In genomic region chr11:95025594-95025993, GRCh38 we compare ENCODE assay signal across 20 cellular contexts. TPM values are rescaled to one million over a fixed set of nuclear protein-coding genes. Genes with fewer than 3 reads are reported as not detected.
"Had no signal": no experiment of that assay in that cellular context is flagged by ENCODE, and none has a peak within 500 bp of the region (broad histone marks: within the 10 kb centered on the region; RNA-seq: fewer than 3 reads in every experiment).

No MANE protein-coding gene starts in this region.

RNA-seq across cellular contexts. Expression of gene KDM4E, which starts 0.5 kb away (rescaled TPM):
- total RNA-seq: activated naive CD4-positive, alpha-beta T cell treated with anti-CD3 and anti-CD28 coated beads for 36 hours; activated naive CD8-positive, alpha-beta T cell treated with anti-CD3 and anti-CD28 coated beads for 36 hours; activated naive CD8-positive, alpha-beta T cell treated with anti-CD3 and anti-CD28 coated beads, Interleukin-2, amount 10 ng/mL, durations not matched to agents 7 days and 5 days; activated T-cell treated with anti-CD3 and anti-CD28 coated beads, Interleukin-2, amount 50 U/mL, for 4 hours; activated T-cell treated with anti-CD3 and anti-CD28 coated beads, Interleukin-2, amount 50 U/mL, for 72 hours; activated T-helper 1 cell treated with anti-CD3 and anti-CD28 coated beads, Interleukin-12 subunit alpha, Interleukin-12 subunit beta, Interleukin-2, Interleukin-4 antibody, amounts not matched to agents 30 ng/mL and 10 ng/mL and 1 ng/mL, durations not matched to agents 14 hours and 24 hours and 36 hours; activated T-helper 17 cell treated with anti-CD3 and anti-CD28 coated beads, Interleukin-2, amount 50 U/mL, for 72 hours; activated T-helper 2 cell treated with anti-CD3 and anti-CD28 coated beads, Interferon-gamma antibody, Interleukin-2, Interleukin-4, amounts not matched to agents 10 μg/mL and 5 μg/mL and 100 μg/mL, durations not matched to agents 14 hours and 24 hours and 36 hours; adrenal gland; aorta; ascending aorta; body of pancreas; breast epithelium; cardiac muscle cell; cardiac septum; cerebellum; chondrocyte had no signal
- polyA plus RNA-seq: adipose tissue, adrenal gland, aorta, cardiac muscle cell had no signal

RNA-seq across cellular contexts. Expression of gene KDM4F, which starts 23.6 kb away (rescaled TPM):
- total RNA-seq: activated naive CD4-positive, alpha-beta T cell treated with anti-CD3 and anti-CD28 coated beads for 36 hours; activated naive CD4-positive, alpha-beta T cell treated with anti-CD3 and anti-CD28 coated beads, Interleukin-2, amount 50 U/mL, for 72 hours; activated naive CD8-positive, alpha-beta T cell treated with anti-CD3 and anti-CD28 coated beads for 36 hours; activated naive CD8-positive, alpha-beta T cell treated with anti-CD3 and anti-CD28 coated beads, Interleukin-2, amount 10 ng/mL, durations not matched to agents 7 days and 5 days; activated T-cell treated with anti-CD3 and anti-CD28 coated beads, Interleukin-2, amount 50 U/mL, for 4 hours; activated T-cell treated with anti-CD3 and anti-CD28 coated beads, Interleukin-2, amount 50 U/mL, for 72 hours; activated T-helper 1 cell treated with anti-CD3 and anti-CD28 coated beads, Interleukin-12 subunit alpha, Interleukin-12 subunit beta, Interleukin-2, Interleukin-4 antibody, amounts not matched to agents 30 ng/mL and 10 ng/mL and 1 ng/mL, durations not matched to agents 14 hours and 24 hours and 36 hours; activated T-helper 17 cell treated with anti-CD3 and anti-CD28 coated beads, Interleukin-2, amount 50 U/mL, for 72 hours; activated T-helper 2 cell treated with anti-CD3 and anti-CD28 coated beads, Interferon-gamma antibody, Interleukin-2, Interleukin-4, amounts not matched to agents 10 μg/mL and 5 μg/mL and 100 μg/mL, durations not matched to agents 14 hours and 24 hours and 36 hours; adrenal gland; aorta; ascending aorta; astrocyte; body of pancreas; breast epithelium; cardiac muscle cell; cardiac septum; cerebellum; chondrocyte had no signal
- polyA plus RNA-seq: adipose tissue, adrenal gland, aorta, cardiac muscle cell had no signal

RNA-seq across cellular contexts. Expression of gene KDM4D, which starts 52.1 kb away (rescaled TPM):
- total RNA-seq: ascending aorta had no signal
